9 cellular contexts compared by ENCODE assay signal in the genomic region with DNA sequence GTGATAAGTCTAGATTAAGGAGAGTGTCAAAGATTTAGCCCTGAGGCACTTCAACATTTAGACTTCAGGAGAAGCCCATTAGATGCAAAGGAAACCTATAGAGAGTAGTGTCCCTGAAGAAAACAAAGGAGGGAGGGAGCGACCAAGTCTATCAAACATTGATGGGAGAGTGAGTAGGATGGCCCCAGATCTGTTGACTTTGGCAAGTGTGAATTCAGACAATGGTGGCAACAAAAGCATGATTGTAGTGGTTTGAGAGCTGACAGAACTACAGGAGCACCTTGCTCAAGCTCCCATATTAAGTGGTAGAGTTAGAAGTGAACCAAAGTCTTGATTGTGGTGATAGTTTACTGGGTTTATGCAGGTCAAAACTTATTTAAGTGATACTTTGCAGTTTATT. TPM values are rescaled to one million over a fixed set of nuclear protein-coding genes. Genes with fewer than 3 reads are reported as not detected.
DNase-seq lines count a peak whose midpoint lies in the region; ATAC-seq and TF ChIP-seq lines count a peak whose summit lies in the region.
"Had no signal": no experiment of that assay in that cellular context is flagged by ENCODE, and none has a peak within 500 bp of the region (broad histone marks: within the 10 kb centered on the region; RNA-seq: fewer than 3 reads in every experiment).

No MANE protein-coding gene starts in this region.

- H3K27ac ChIP-seq in Karpas-422 (ENCODE audit: low read length) (no peak overlapping the region), thyroid gland (no peak overlapping the region)

- H3K27me3 Mint-ChIP-seq in nephron progenitor cell (ENCODE audit: low read depth, poor library complexity): peaks cover 16% of the 10 kb centered on the region

- peak overlapping the region; percentile 95 for H3K4me3 Mint-ChIP-seq in nephron progenitor cell

- H3K4me2 ChIP-seq in Karpas-422 (ENCODE audit: low read depth, low read length, poor library complexity, severe bottlenecking): peak overlapping the region; percentile 83

- peaks cover 46% of the 10 kb centered on the region for H3K4me1 Mint-ChIP-seq in nephron progenitor cell

- peak overlapping the region; percentile 85 for H3K4me3 ChIP-seq in BJ (ENCODE audit: low read depth, low read length)
- peak overlapping the region; percentile 84 for H3K4me3 ChIP-seq in Karpas-422 (ENCODE audit: low read length)
- peak overlapping the region; percentile 79 for H3K4me3 ChIP-seq in choroid plexus epithelial cell (ENCODE audit: low read depth, low read length)
- H3K4me3 ChIP-seq in thyroid gland (replicated peaks in 1 of 3): peak overlapping the region in 1 of 3 donors; percentile 50

- H3K27me3 ChIP-seq in BJ (ENCODE audit: control insufficient read depth, insufficient read depth, low read length): no peaks in the 10 kb centered on the region
- no peaks in the 10 kb centered on the region for H3K27me3 ChIP-seq in Karpas-422 (ENCODE audit: low read length)
- H3K27me3 ChIP-seq in thyroid gland: no peaks in the 10 kb centered on the region

- no peak for ATAC-seq in GM21717 (IDR thresholded peaks at IDR 0.05; ENCODE audit: unreplicated experiment)
- no peak for ATAC-seq in GM21737 (IDR thresholded peaks at IDR 0.05; ENCODE audit: unreplicated experiment)

- no peak overlapping the region for H3K27ac Mint-ChIP-seq in nephron progenitor cell

- TF ChIP-seq POLR2A in thyroid gland (IDR thresholded peaks at IDR 0.05): no peak

- DNase-seq in BJ (ENCODE audit: low read depth) (no peak), Karpas-422 (no peak), choroid plexus epithelial cell (ENCODE audit: low read depth) (no peak), nephron progenitor cell (no peak), thyroid gland (no peak), NCI-H187 treated with DMSO at 0.1 percent for 48 hours (lab: John Stamatoyannopoulos, UW) (no peak)
- DNase-seq: NCI-H2107 had no signal

- H2AFZ ChIP-seq in Karpas-422 (ENCODE audit: low read length): peak overlapping the region; percentile 52; the same call in 1 of the 2 replicates

- H3K9ac ChIP-seq in Karpas-422 (ENCODE audit: low read length): peak overlapping the region; percentile 79

- intact Hi-C loops in thyroid gland (cut with DNase I): no loop called here

- POLR2A ChIA-PET in BJ (lab: Charles Lee): no interaction called here

- H4K20me1 ChIP-seq in Karpas-422 (ENCODE audit: insufficient read depth, low read depth, low read length): peaks cover 34% of the 10 kb centered on the region

- no peak for TF ChIP-seq CTCF in BJ (IDR thresholded peaks at IDR 0.05; ENCODE audit: insufficient read depth, low read depth, low read length)
- no peak for TF ChIP-seq CTCF in choroid plexus epithelial cell (conservative IDR thresholded peaks at IDR 0.05; ENCODE audit: low read depth, low read length)
- TF ChIP-seq CTCF in nephron progenitor cell (IDR thresholded peaks at IDR 0.05): no peak
- no peak for TF ChIP-seq CTCF in thyroid gland (IDR thresholded peaks at IDR 0.05)

- H3K36me3 ChIP-seq in BJ (ENCODE audit: control insufficient read depth, insufficient read depth, low read length) (no peaks in the 10 kb centered on the region), Karpas-422 (ENCODE audit: insufficient read depth, low read length) (peaks cover 5% of the 10 kb centered on the region; the same call in 1 of the 2 replicates), thyroid gland (no peaks in the 10 kb centered on the region)

- CTCF ChIA-PET in BJ (lab: Yijun Ruan, JAX): interaction anchor here (0.7 to 1.8 kb wide), 7 partner anchors 11 to 88 kb away, joined by 3 to 6 read pairs (median 4); no protein-coding TSS in a partner anchor

- H3K9me3 ChIP-seq in Karpas-422 (ENCODE audit: low read length): no peaks in the 10 kb centered on the region
- no peaks in the 10 kb centered on the region for H3K9me3 ChIP-seq in thyroid gland

- H3K36me3 Mint-ChIP-seq in nephron progenitor cell (ENCODE audit: low read depth): peaks cover 6% of the 10 kb centered on the region

- H3K9me3 Mint-ChIP-seq in nephron progenitor cell: no peaks in the 10 kb centered on the region

- peaks cover 39% of the 10 kb centered on the region for H3K79me2 ChIP-seq in Karpas-422 (ENCODE audit: low read length)

- H3K9me2 ChIP-seq in Karpas-422 (replicated peaks; ENCODE audit: insufficient read depth, low read length): no peaks in the 10 kb centered on the region

- H3K4me1 ChIP-seq in Karpas-422 (ENCODE audit: low read length): peaks cover 37% of the 10 kb centered on the region
- peaks cover 14 to 16% of the 10 kb centered on the region in 2 donors for H3K4me1 ChIP-seq in thyroid gland

- 63 to 67% methylated on average over 1 of the region's 1 CpG for WGBS in thyroid gland, 2 donors

RNA-seq across cellular contexts. Expression of a gene that starts 1.0 kb away (rescaled TPM):
- polyA plus RNA-seq in BJ (2011; rRNA removed): 30.0 and 37.9 TPM in 2 replicates
- polyA minus RNA-seq in BJ (2011; rRNA and poly(A)+ RNA removed): 48.5 and 54.9 TPM in 2 replicates
- total RNA-seq in Karpas-422 (2014; rRNA removed; shearing (Covaris generic); ENCODE audit: low replicate concordance): 14.4 and 26.0 TPM in 2 replicates
- total RNA-seq in thyroid gland: 10 to 100 TPM; 41.4 to 47.1 (median 43.5) TPM

RNA-seq across cellular contexts. Expression of a gene that starts 13.2 kb away (rescaled TPM):
- 15.8 and 16.0 TPM in 2 replicates for polyA plus RNA-seq in BJ (2011; rRNA removed)
- polyA minus RNA-seq in BJ (2011; rRNA and poly(A)+ RNA removed): 9.4 and 20.5 TPM in 2 replicates
- 14.6 and 30.6 TPM in 2 replicates for total RNA-seq in Karpas-422 (2014; rRNA removed; shearing (Covaris generic); ENCODE audit: low replicate concordance)
- total RNA-seq in thyroid gland: 10 to 100 TPM in 2 of 4 donors, 1 to 10 TPM in 2; 7.4 to 18.0 (median 12.2) TPM

RNA-seq across cellular contexts. Expression of a gene that starts 14.0 kb away (rescaled TPM):
- polyA plus RNA-seq in BJ (2011; rRNA removed): 47.4 and 47.6 TPM in 2 replicates
- polyA minus RNA-seq in BJ (2011; rRNA and poly(A)+ RNA removed): 31.9 and 49.9 TPM in 2 replicates
- total RNA-seq in Karpas-422 (2014; rRNA removed; shearing (Covaris generic); ENCODE audit: low replicate concordance): 48.6 and 53.9 TPM in 2 replicates
- total RNA-seq in thyroid gland: 10 to 100 TPM; 33.9 to 77.7 (median 37.7) TPM

RNA-seq across cellular contexts. Expression of a gene that starts 46.8 kb away (rescaled TPM):
- polyA plus RNA-seq in BJ (2011; rRNA removed): 27.0 and 32.2 TPM in 2 replicates
- 49.2 and 50.6 TPM in 2 replicates for polyA minus RNA-seq in BJ (2011; rRNA and poly(A)+ RNA removed)
- total RNA-seq in Karpas-422 (2014; rRNA removed; shearing (Covaris generic); ENCODE audit: low replicate concordance): 64.3 and 170 TPM in 2 replicates
- 10 to 100 TPM; 49.1 to 72.2 (median 57.0) TPM for total RNA-seq in thyroid gland

RNA-seq across cellular contexts. Expression of a gene that starts 47.4 kb away (rescaled TPM):
- polyA plus RNA-seq in BJ (2011; rRNA removed): 58.7 and 69.3 TPM in 2 replicates
- polyA minus RNA-seq in BJ (2011; rRNA and poly(A)+ RNA removed): 32.8 and 53.6 TPM in 2 replicates
- 59.2 and 119 TPM in 2 replicates for total RNA-seq in Karpas-422 (2014; rRNA removed; shearing (Covaris generic); ENCODE audit: low replicate concordance)
- total RNA-seq in thyroid gland: 10 to 100 TPM; 47.0 to 82.5 (median 64.6) TPM
